In the genomic region with DNA sequence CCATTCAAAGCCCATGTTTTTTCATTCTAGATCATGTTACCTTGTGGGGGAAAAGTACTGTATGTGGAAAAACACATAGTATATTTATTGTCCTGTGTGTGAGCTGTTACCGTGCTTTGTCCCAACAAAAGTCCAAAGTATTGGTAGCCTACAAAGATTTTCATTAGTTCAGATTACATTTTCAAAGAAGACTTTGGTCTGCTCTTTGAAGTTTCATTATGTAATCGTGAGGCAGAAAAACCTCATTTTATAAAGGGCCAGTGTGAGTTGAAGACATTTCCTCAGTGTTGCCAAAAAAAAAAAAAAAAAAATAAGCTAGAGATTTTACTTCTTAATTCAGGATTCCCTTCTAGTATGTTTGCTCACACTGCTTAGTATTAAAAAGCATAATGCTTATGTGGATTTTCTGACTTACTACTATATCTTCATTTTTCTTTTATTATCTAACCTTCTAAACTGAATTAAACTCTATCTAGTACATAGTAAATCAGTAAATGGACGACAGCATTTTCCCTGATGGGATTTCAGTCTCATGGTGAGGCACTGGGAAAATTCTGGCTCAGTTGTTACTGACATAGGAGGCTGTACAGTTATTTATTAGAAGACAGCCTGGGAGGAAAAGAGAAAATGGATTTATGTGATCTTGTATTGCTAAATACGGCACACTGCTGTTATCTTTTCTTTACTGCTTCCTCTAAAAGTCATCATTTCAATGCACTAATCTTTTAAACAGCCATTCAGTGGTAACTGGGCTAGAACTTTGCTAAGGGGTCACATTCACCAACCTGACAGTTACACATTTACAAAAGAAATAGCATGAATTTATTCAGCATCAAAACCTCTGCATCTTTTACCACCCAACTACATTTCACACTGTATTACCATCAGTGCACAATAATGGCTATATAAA, we compare ENCODE assay signal across 1 cellular context.
A peak's percentile ranks its signal among the peaks of the same experiment; 100 is the strongest.
TF ChIP-seq lines count a peak whose summit lies in the region.

No MANE protein-coding gene starts in this region.

TF ChIP-seq in HepG2, 621 proteins besides CTCF, POLR2A, EP300 and RAD21 (continued from another document and continues in another):
- no peak for TF ChIP-seq ARID4A (CRISPR knock-in tag; IDR thresholded peaks at IDR 0.05; ENCODE audit: borderline replicate concordance)
- TF ChIP-seq ZNF777 (CRISPR knock-in tag; IDR thresholded peaks at IDR 0.05), result no peak
- TF ChIP-seq, protein P1, sequence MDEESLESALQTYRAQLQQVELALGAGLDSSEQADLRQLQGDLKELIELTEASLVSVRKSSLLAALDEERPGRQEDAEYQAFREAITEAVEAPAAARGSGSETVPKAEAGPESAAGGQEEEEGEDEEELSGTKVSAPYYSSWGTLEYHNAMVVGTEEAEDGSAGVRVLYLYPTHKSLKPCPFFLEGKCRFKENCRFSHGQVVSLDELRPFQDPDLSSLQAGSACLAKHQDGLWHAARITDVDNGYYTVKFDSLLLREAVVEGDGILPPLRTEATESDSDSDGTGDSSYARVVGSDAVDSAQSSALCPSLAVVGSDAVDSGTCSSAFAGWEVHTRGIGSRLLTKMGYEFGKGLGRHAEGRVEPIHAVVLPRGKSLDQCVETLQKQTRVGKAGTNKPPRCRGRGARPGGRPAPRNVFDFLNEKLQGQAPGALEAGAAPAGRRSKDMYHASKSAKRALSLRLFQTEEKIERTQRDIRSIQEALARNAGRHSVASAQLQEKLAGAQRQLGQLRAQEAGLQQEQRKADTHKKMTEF (CRISPR knock-in tag; IDR thresholded peaks at IDR 0.05), result peak; percentile 82
- TF ChIP-seq EHMT2 (IDR thresholded peaks at IDR 0.05; ENCODE audit: borderline replicate concordance, low read depth, low read length), result peak; percentile 47; the same call in 1 of the 2 replicates
- TF ChIP-seq, protein P2, sequence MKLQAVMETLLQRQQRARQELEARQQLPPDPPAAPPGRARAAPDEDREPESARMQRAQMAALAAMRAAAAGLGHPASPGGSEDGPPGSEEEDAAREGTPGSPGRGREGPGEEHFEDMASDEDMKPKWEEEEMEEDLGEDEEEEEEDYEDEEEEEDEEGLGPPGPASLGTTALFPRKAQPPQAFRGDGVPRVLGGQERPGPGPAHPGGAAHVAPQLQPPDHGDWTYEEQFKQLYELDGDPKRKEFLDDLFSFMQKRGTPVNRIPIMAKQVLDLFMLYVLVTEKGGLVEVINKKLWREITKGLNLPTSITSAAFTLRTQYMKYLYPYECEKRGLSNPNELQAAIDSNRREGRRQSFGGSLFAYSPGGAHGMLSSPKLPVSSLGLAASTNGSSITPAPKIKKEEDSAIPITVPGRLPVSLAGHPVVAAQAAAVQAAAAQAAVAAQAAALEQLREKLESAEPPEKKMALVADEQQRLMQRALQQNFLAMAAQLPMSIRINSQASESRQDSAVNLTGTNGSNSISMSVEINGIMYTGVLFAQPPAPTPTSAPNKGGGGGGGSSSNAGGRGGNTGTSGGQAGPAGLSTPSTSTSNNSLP (IDR thresholded peaks at IDR 0.05; ENCODE audit: low read depth, low read length), result peak; percentile 92
- TF ChIP-seq ONECUT2 (CRISPR knock-in tag; IDR thresholded peaks at IDR 0.05), result peak; percentile 41; the same call in 1 of the 2 replicates
- TF ChIP-seq GMEB1 (CRISPR knock-in tag; IDR thresholded peaks at IDR 0.05; ENCODE audit: borderline replicate concordance), result no peak
- TF ChIP-seq HMGA1 (CRISPR knock-in tag; conservative IDR thresholded peaks at IDR 0.05), result no peak
- no peak for TF ChIP-seq AKAP8 (CRISPR knock-in tag; IDR thresholded peaks at IDR 0.05)
- TF ChIP-seq, protein P3, sequence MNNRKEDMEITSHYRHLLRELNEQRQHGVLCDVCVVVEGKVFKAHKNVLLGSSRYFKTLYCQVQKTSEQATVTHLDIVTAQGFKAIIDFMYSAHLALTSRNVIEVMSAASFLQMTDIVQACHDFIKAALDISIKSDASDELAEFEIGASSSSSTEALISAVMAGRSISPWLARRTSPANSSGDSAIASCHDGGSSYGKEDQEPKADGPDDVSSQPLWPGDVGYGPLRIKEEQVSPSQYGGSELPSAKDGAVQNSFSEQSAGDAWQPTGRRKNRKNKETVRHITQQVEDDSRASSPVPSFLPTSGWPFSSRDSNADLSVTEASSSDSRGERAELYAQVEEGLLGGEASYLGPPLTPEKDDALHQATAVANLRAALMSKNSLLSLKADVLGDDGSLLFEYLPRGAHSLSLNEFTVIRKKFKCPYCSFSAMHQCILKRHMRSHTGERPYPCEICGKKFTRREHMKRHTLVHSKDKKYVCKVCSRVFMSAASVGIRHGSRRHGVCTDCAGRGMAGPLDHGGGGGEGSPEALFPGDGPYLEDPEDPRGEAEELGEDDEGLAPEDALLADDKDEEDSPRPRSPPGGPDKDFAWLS (CRISPR knock-in tag; IDR thresholded peaks at IDR 0.05; ENCODE audit: borderline replicate concordance), result no peak
- 0 out of 2 replicates have a peak, but pooled peaks have one; percentile 14 for TF ChIP-seq FOXK1 (CRISPR knock-in tag; IDR thresholded peaks at IDR 0.05; ENCODE audit: borderline replicate concordance, low read depth)
- TF ChIP-seq, protein P4, sequence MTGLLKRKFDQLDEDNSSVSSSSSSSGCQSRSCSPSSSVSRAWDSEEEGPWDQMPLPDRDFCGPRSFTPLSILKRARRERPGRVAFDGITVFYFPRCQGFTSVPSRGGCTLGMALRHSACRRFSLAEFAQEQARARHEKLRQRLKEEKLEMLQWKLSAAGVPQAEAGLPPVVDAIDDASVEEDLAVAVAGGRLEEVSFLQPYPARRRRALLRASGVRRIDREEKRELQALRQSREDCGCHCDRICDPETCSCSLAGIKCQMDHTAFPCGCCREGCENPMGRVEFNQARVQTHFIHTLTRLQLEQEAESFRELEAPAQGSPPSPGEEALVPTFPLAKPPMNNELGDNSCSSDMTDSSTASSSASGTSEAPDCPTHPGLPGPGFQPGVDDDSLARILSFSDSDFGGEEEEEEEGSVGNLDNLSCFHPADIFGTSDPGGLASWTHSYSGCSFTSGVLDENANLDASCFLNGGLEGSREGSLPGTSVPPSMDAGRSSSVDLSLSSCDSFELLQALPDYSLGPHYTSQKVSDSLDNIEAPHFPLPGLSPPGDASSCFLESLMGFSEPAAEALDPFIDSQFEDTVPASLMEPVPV (CRISPR knock-in tag; IDR thresholded peaks at IDR 0.05), result no peak
- no peak for TF ChIP-seq ZFP62 (CRISPR knock-in tag; IDR thresholded peaks at IDR 0.05)
- no peak for TF ChIP-seq ATAD3A (CRISPR knock-in tag; IDR thresholded peaks at IDR 0.05)
- peak; percentile 93 for TF ChIP-seq HMGXB3 (CRISPR knock-in tag; IDR thresholded peaks at IDR 0.05; ENCODE audit: borderline replicate concordance)
- TF ChIP-seq FOXP1 (IDR thresholded peaks at IDR 0.05), result no peak
- peak; percentile 71; the same call in 1 of the 2 replicates for TF ChIP-seq FOXP1 (CRISPR knock-in tag; IDR thresholded peaks at IDR 0.05)
- TF ChIP-seq XRCC5 (optimal IDR thresholded peaks at IDR 0.05; ENCODE audit: low read length), result no peak
- TF ChIP-seq, protein P5, sequence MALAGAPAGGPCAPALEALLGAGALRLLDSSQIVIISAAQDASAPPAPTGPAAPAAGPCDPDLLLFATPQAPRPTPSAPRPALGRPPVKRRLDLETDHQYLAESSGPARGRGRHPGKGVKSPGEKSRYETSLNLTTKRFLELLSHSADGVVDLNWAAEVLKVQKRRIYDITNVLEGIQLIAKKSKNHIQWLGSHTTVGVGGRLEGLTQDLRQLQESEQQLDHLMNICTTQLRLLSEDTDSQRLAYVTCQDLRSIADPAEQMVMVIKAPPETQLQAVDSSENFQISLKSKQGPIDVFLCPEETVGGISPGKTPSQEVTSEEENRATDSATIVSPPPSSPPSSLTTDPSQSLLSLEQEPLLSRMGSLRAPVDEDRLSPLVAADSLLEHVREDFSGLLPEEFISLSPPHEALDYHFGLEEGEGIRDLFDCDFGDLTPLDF (CRISPR knock-in tag; IDR thresholded peaks at IDR 0.05), result no peak
- no peak for TF ChIP-seq YEATS4 (CRISPR knock-in tag; IDR thresholded peaks at IDR 0.05; ENCODE audit: borderline replicate concordance)
- TF ChIP-seq TBL1XR1 (IDR thresholded peaks at IDR 0.05; ENCODE audit: borderline replicate concordance, low read length, partially characterized antibody), result peak; percentile 52
- no peak for TF ChIP-seq IRF9 (CRISPR knock-in tag; IDR thresholded peaks at IDR 0.05; ENCODE audit: borderline replicate concordance)
- no peak for TF ChIP-seq KAT2B (IDR thresholded peaks at IDR 0.05; ENCODE audit: borderline replicate concordance, low read depth, low read length)
- no peak for TF ChIP-seq U2AF2 (IDR thresholded peaks at IDR 0.05; ENCODE audit: low read depth, low read length)
- TF ChIP-seq ZNF709 (CRISPR knock-in tag; IDR thresholded peaks at IDR 0.05), result no peak
- TF ChIP-seq POGZ (CRISPR knock-in tag; IDR thresholded peaks at IDR 0.05), result peak; percentile 74
- no peak for TF ChIP-seq MTA3 (CRISPR knock-in tag; IDR thresholded peaks at IDR 0.05)
- TF ChIP-seq SIX1 (CRISPR knock-in tag; IDR thresholded peaks at IDR 0.05; ENCODE audit: borderline replicate concordance), result peak; percentile 97
- peak; percentile 90 for TF ChIP-seq ISL2 (CRISPR knock-in tag; IDR thresholded peaks at IDR 0.05)
- peak; percentile 76; the same call in 1 of the 2 replicates for TF ChIP-seq KAT8 (CRISPR knock-in tag; IDR thresholded peaks at IDR 0.05)
- TF ChIP-seq HNF4A (CRISPR knock-in tag; IDR thresholded peaks at IDR 0.05), result peak; percentile 91
- TF ChIP-seq ZNF563 (CRISPR knock-in tag; IDR thresholded peaks at IDR 0.05), result no peak
